9 cellular contexts compared by ENCODE assay signal in genomic region chr3:41198046-41198445, GRCh38. TPM values are rescaled to one million over a fixed set of nuclear protein-coding genes. Genes with fewer than 3 reads are reported as not detected.
DNase-seq lines count a peak whose midpoint lies in the region; ATAC-seq and TF ChIP-seq lines count a peak whose summit lies in the region.
"Had no signal": no experiment of that assay in that cellular context is flagged by ENCODE, and none has a peak within 500 bp of the region (broad histone marks: within the 10 kb centered on the region; RNA-seq: fewer than 3 reads in every experiment).

No MANE protein-coding gene starts in this region.

- no peak for TF ChIP-seq POLR2A in NB4 (IDR thresholded peaks at IDR 0.05; ENCODE audit: extremely low read depth, insufficient read length)
- TF ChIP-seq POLR2A in prostate gland (IDR thresholded peaks at IDR 0.05) = no peak

- H3K4me3 ChIP-seq in NB4 (ENCODE audit: low read depth, low read length) (peak overlapping the region; percentile 62), dorsolateral prefrontal cortex (peak overlapping the region in 45 of 59 donors; percentile 62 to 98 (median 85)), neuronal stem cell (ENCODE audit: low read length in 2 of 2) (peak overlapping the region in 1 of 2 donors; percentile 96), prostate gland (no peak overlapping the region), left lung (peak overlapping the region in 1 of 2 donors; percentile 73)

- H4K8ac ChIP-seq in neuronal stem cell (ENCODE audit: low read depth, low read length) = no peak overlapping the region

- no peak for ATAC-seq in left lung

- no peak for DNase-seq in activated CD4-positive, alpha-beta T cell treated with anti-CD3 and anti-CD28 coated beads, Interleukin-2, amount 10 ng/mL, durations not matched to agents 7 days and 5 days
- DNase-seq in activated CD4-positive, alpha-beta T cell treated with anti-CD3 and anti-CD28 coated beads for 4 hours = no peak
- DNase-seq in NB4 (ENCODE audit: low read depth) (peak; percentile 6), dorsolateral prefrontal cortex (no peak), neuronal stem cell (ENCODE audit: low spot score) (no peak), prostate gland (ENCODE audit: low spot score) (no peak), left lung (no peak), activated gamma-delta T cell treated with Interleukin-2 at 50 U/mL for 16 hours (no peak)

- H2BK120ac ChIP-seq in neuronal stem cell (ENCODE audit: low read depth, low read length) = no peak overlapping the region

- peaks cover 2% of the 10 kb centered on the region for H3K36me3 Mint-ChIP-seq in activated CD4-positive, alpha-beta T cell treated with anti-CD3 and anti-CD28 coated beads, Interleukin-2, amount 10 ng/mL, durations not matched to agents 7 days and 5 days (ENCODE audit: low read depth)

- peaks cover 28% of the 10 kb centered on the region for H3K4me1 Mint-ChIP-seq in activated CD4-positive, alpha-beta T cell treated with anti-CD3 and anti-CD28 coated beads, Interleukin-2, amount 10 ng/mL, durations not matched to agents 7 days and 5 days

- peaks cover 31% of the 10 kb centered on the region for H3K27me3 Mint-ChIP-seq in activated CD4-positive, alpha-beta T cell treated with anti-CD3 and anti-CD28 coated beads, Interleukin-2, amount 10 ng/mL, durations not matched to agents 7 days and 5 days

- no CpG with 5 or more reads among the region's 7 CpGs for WGBS in neuronal stem cell (ENCODE audit: extremely low coverage in 2 of 2, insufficient read length in 2 of 2, insufficient replicate concordance in 1 of 2), 2 donors
- 82% methylated on average over 7 of the region's 7 CpGs for WGBS in prostate gland

- H3K4me1 ChIP-seq in neuronal stem cell (ENCODE audit: control insufficient read depth in 2 of 2, insufficient read depth in 1 of 2, low read depth in 1 of 2, low read length in 2 of 2) (peaks cover 6 to 16% of the 10 kb centered on the region in 2 donors), prostate gland (replicated peaks) (no peaks in the 10 kb centered on the region), left lung (peaks cover 7 to 31% of the 10 kb centered on the region in 2 donors)
- H3K4me1 ChIP-seq: colonic mucosa had no signal

- H3K23ac ChIP-seq in neuronal stem cell (ENCODE audit: low read depth, low read length, poor library complexity) = no peak overlapping the region

- no peak overlapping the region for H3K9ac ChIP-seq in neuronal stem cell (ENCODE audit: low read depth, low read length, poor library complexity)

- no peak overlapping the region for H4K91ac ChIP-seq in neuronal stem cell (ENCODE audit: low read depth, low read length, poor library complexity)

- no peak overlapping the region for H3K4me2 ChIP-seq in neuronal stem cell (ENCODE audit: insufficient read depth, low read length, poor library complexity, severe bottlenecking)

- H3K4me3 Mint-ChIP-seq in activated CD4-positive, alpha-beta T cell treated with anti-CD3 and anti-CD28 coated beads, Interleukin-2, amount 10 ng/mL, durations not matched to agents 7 days and 5 days = peak overlapping the region; percentile 81

- H3K14ac ChIP-seq in neuronal stem cell (ENCODE audit: low read length) = no peak overlapping the region

- H3K27ac Mint-ChIP-seq in activated CD4-positive, alpha-beta T cell treated with anti-CD3 and anti-CD28 coated beads, Interleukin-2, amount 10 ng/mL, durations not matched to agents 7 days and 5 days = no peak overlapping the region

- H3K36me3 ChIP-seq in neuronal stem cell (replicated peaks in 1 of 2; ENCODE audit: control insufficient read depth in 2 of 2, insufficient read depth in 2 of 2, low read length in 2 of 2) = no peaks in the 10 kb centered on the region
- no peaks in the 10 kb centered on the region for H3K36me3 ChIP-seq in prostate gland
- H3K36me3 ChIP-seq in left lung = no peaks in the 10 kb centered on the region
- H3K36me3 ChIP-seq: colonic mucosa had no signal

- H3K9me3 Mint-ChIP-seq in activated CD4-positive, alpha-beta T cell treated with anti-CD3 and anti-CD28 coated beads, Interleukin-2, amount 10 ng/mL, durations not matched to agents 7 days and 5 days = no peaks in the 10 kb centered on the region

- peak overlapping the region in 26 of 59 donors; percentile 84 to 99 (median 94) for H3K27ac ChIP-seq in dorsolateral prefrontal cortex
- no peak overlapping the region for H3K27ac ChIP-seq in neuronal stem cell (replicated peaks; ENCODE audit: low read length)
- H3K27ac ChIP-seq in prostate gland = no peak overlapping the region
- peak overlapping the region in 1 of 2 donors; percentile 98 for H3K27ac ChIP-seq in left lung

- POLR2A ChIA-PET in activated CD4-positive, alpha-beta T cell treated with anti-CD3 and anti-CD28 coated beads, Interleukin-2, amount 10 ng/mL, durations not matched to agents 7 days and 5 days (lab: Charles Lee) = no interaction called here

- no peaks in the 10 kb centered on the region for H3K27me3 ChIP-seq in dorsolateral prefrontal cortex
- H3K27me3 ChIP-seq in neuronal stem cell (ENCODE audit: control insufficient read depth in 3 of 3, insufficient read depth in 3 of 3, low read depth in 1 of 3, low read length in 3 of 3) = no peaks in the 10 kb centered on the region
- H3K27me3 ChIP-seq in prostate gland (replicated peaks; ENCODE audit: insufficient read depth) = no peaks in the 10 kb centered on the region
- no peaks in the 10 kb centered on the region for H3K27me3 ChIP-seq in left lung
- H3K27me3 ChIP-seq: colonic mucosa had no signal

- no peak overlapping the region for H2BK12ac ChIP-seq in neuronal stem cell (ENCODE audit: low read length)

- TF ChIP-seq CTCF in NB4 (IDR thresholded peaks at IDR 0.05; ENCODE audit: low read depth, low read length) = no peak
- no peak for TF ChIP-seq CTCF in dorsolateral prefrontal cortex (IDR thresholded peaks at IDR 0.05 in 54 of 56, conservative IDR thresholded peaks at IDR 0.05 in 2 of 56; ENCODE audit: low read depth in 1 of 56, partially characterized antibody in 56 of 56)
- no peak for TF ChIP-seq CTCF in prostate gland (IDR thresholded peaks at IDR 0.05)
- no peak for TF ChIP-seq CTCF in left lung (IDR thresholded peaks at IDR 0.05)

- H3K9me3 ChIP-seq in neuronal stem cell (replicated peaks in 1 of 2; ENCODE audit: control insufficient read depth in 2 of 2, insufficient read depth in 1 of 2, low read depth in 1 of 2, low read length in 2 of 2) (no peaks in the 10 kb centered on the region), prostate gland (no peaks in the 10 kb centered on the region), left lung (no peaks in the 10 kb centered on the region)
- H3K9me3 ChIP-seq: colonic mucosa had no signal

- CTCF ChIA-PET in activated CD4-positive, alpha-beta T cell treated with anti-CD3 and anti-CD28 coated beads, Interleukin-2, amount 10 ng/mL, durations not matched to agents 7 days and 5 days (lab: Charles Lee) = no interaction called here

- H3K18ac ChIP-seq in neuronal stem cell (ENCODE audit: low read length) = no peak overlapping the region

- no peak overlapping the region for H2AK5ac ChIP-seq in neuronal stem cell (ENCODE audit: low read depth, low read length)

- H3K4ac ChIP-seq in neuronal stem cell (ENCODE audit: low read length) = no peak overlapping the region

- no peak overlapping the region for H2BK5ac ChIP-seq in neuronal stem cell (ENCODE audit: low read length)

- no peak overlapping the region for H2BK15ac ChIP-seq in neuronal stem cell (ENCODE audit: low read length)

- H3K79me1 ChIP-seq in neuronal stem cell (ENCODE audit: low read depth, low read length) = peaks cover 3% of the 10 kb centered on the region

- intact Hi-C loops in dorsolateral prefrontal cortex (cut with DNase I) = loop anchor here (5.0 kb wide), 2 partner anchors 416 to 616 kb away; no protein-coding TSS in a partner anchor
- intact Hi-C loops in prostate gland (cut with DNase I) = loop anchor here (5.0 to 10.0 kb wide), 2 partner anchors 483 to 616 kb away; no protein-coding TSS in a partner anchor
- intact Hi-C loops in left lung (cut with DNase I) = loop anchor here in 1 of 2 donors (10.0 kb wide), 1 partner anchor 223 kb away; no protein-coding TSS in a partner anchor

- H2AFZ ChIP-seq in neuronal stem cell (ENCODE audit: low read length) = peak overlapping the region; percentile 98

RNA-seq across cellular contexts. Expression of gene CTNNB1, which starts 1.3 kb away (rescaled TPM):
- 100 to 1,000 TPM; 118 to 129 TPM for total RNA-seq in activated CD4-positive, alpha-beta T cell treated with anti-CD3 and anti-CD28 coated beads, Interleukin-2, amount 10 ng/mL, durations not matched to agents 7 days and 5 days
- total RNA-seq in dorsolateral prefrontal cortex (100 to 1,000 TPM; 196 to 326 (median 252) TPM), prostate gland (100 to 1,000 TPM; 405 to 467 TPM), left lung (100 to 1,000 TPM; 289 to 432 TPM)
- 337 TPM for polyA plus RNA-seq in neuronal stem cell (2013, experiment 1 of 2)
- polyA plus RNA-seq in neuronal stem cell (2013, experiment 2 of 2) = 331 TPM

Comparison
In these comparisons a context has a peak if more than half of its experiments do, and no peak if none do; other contexts are left out.
1. H3K4me3 ChIP-seq: peak in NB4 (single experiment) and dorsolateral prefrontal cortex (45 of 59); none in prostate gland (0 of 2).